In genomic region chr14:22556021-22556989, GRCh38 we compare ENCODE assay signal across 8 cellular contexts. TPM values are rescaled to one million over a fixed set of nuclear protein-coding genes. Genes with fewer than 3 reads are reported as not detected.
DNase-seq lines count a peak whose midpoint lies in the region; ATAC-seq and TF ChIP-seq lines count a peak whose summit lies in the region.

No MANE protein-coding gene starts in this region.

- no peaks in the 10 kb centered on the region for H3K27me3 ChIP-seq in PC-9 (ENCODE audit: insufficient read depth, low read depth)
- no peaks in the 10 kb centered on the region for H3K27me3 ChIP-seq in skeletal muscle tissue (ENCODE audit: control insufficient read depth in 3 of 3, insufficient read depth in 3 of 3, low read length in 3 of 3)

- ATAC-seq in HG02970 (IDR thresholded peaks at IDR 0.05; ENCODE audit: low FRiP score, unreplicated experiment) (peak; percentile 61), Right ventricle myocardium superior (ENCODE audit: poor library complexity) (peak; percentile 31)

- H3K9me3 ChIP-seq in PC-9 (ENCODE audit: insufficient read depth, low read depth) (no peaks in the 10 kb centered on the region), skeletal muscle tissue (ENCODE audit: control insufficient read depth in 3 of 3, low read length in 3 of 3) (no peaks in the 10 kb centered on the region)

- CTCF ChIA-PET in PC-9 (lab: Charles Lee), result interaction anchor here (0.6 to 1.1 kb wide), 7 partner anchors 33 to 750 kb away, joined by 3 to 16 read pairs (median 4); partner anchors contain the start of genes BCL2L2 and DAD1

- peak overlapping the region; percentile 86 for H3K4me2 ChIP-seq in PC-9

- no peaks in the 10 kb centered on the region for H3K79me2 ChIP-seq in PC-9 (ENCODE audit: low read depth)

- POLR2A ChIA-PET in PC-9 (lab: Charles Lee; ENCODE audit: unreplicated experiment), result interaction anchor here (0.6 kb wide), 2 partner anchors 45 to 293 kb away, joined by 3 to 5 read pairs; no protein-coding TSS in a partner anchor

- H3K9ac ChIP-seq in skeletal muscle tissue (ENCODE audit: low read depth in 1 of 3, low read length in 3 of 3), result peak overlapping the region; percentile 55 to 71 (median 61)

- no peak for TF ChIP-seq CTCF in PC-9 (conservative IDR thresholded peaks at IDR 0.05)

- H3K9me2 ChIP-seq in PC-9 (ENCODE audit: insufficient read depth), result no peaks in the 10 kb centered on the region

- DNase-seq in PC-9, result peak; percentile 73 to 88
- peak; percentile 92 for DNase-seq in activated T-helper 1 cell treated with anti-CD3 and anti-CD28 coated beads, Interleukin-2, amount 50 U/mL, for 16 hours (ENCODE audit: low read depth in 1 of 2, low spot score in 1 of 2)
- DNase-seq in Right ventricle myocardium superior, result peak; percentile 71
- DNase-seq in HuH-7.5 (ENCODE audit: low spot score), result no peak
- no peak for DNase-seq in 8988T

- H3K27ac ChIP-seq in PC-9 (peak overlapping the region; percentile 87), skeletal muscle tissue (ENCODE audit: low read depth, low read length) (peak overlapping the region; percentile 26)

- intact Hi-C loops in PC-9 (cut with micrococcal nuclease; ENCODE audit: unreplicated experiment) (loop anchor here (1.0 to 5.0 kb wide), 7 partner anchors 165 to 500 kb away; partner anchors contain the start of genes AJUBA and CDH24), Right ventricle myocardium superior (cut with DNase I) (loop anchor here (5.0 to 10.0 kb wide), 4 partner anchors 96 to 298 kb away; partner anchors contain the start of gene SLC7A7)

- peak; percentile 47 for TF ChIP-seq POLR2A in GM18526 (IDR thresholded peaks at IDR 0.05; ENCODE audit: extremely low read depth, insufficient read length)

- H2AFZ ChIP-seq in PC-9, result peak overlapping the region; percentile 82

- TSS peak; percentile 75 for BruUV-seq in PC-9 (replicated peaks; lab: Mats Ljungman, UMichigan)

- H3K36me3 ChIP-seq in PC-9 (ENCODE audit: low read depth), result no peaks in the 10 kb centered on the region
- H3K36me3 ChIP-seq in skeletal muscle tissue (ENCODE audit: control insufficient read depth in 3 of 3, insufficient read depth in 3 of 3, low read length in 3 of 3), result no peaks in the 10 kb centered on the region

- peak overlapping the region; percentile 55; the same call in 1 of the 2 replicates for H3K4me3 ChIP-seq in PC-9
- H3K4me3 ChIP-seq in skeletal muscle tissue (ENCODE audit: low read length in 3 of 3), result peak overlapping the region; percentile 29 to 60 (median 35)

- no peaks in the 10 kb centered on the region for H4K20me1 ChIP-seq in PC-9 (ENCODE audit: insufficient read depth)

- H3K4me1 ChIP-seq in PC-9 (replicated peaks; ENCODE audit: insufficient read depth), result peaks cover 30% of the 10 kb centered on the region
- peaks cover 18 to 22% (median 18%) of the 10 kb centered on the region in 3 donors for H3K4me1 ChIP-seq in skeletal muscle tissue (ENCODE audit: control insufficient read depth in 3 of 3, insufficient read depth in 3 of 3, low read length in 3 of 3)

- peaks cover 11% of the 10 kb centered on the region; the same call in 1 of the 2 replicates for H3F3A ChIP-seq in PC-9 (ENCODE audit: insufficient read depth, low read depth)

RNA-seq across cellular contexts. Expression of gene DAD1, which starts 32.7 kb away (rescaled TPM):
- total RNA-seq in PC-9 (2021) (129 and 155 TPM in 2 replicates), Right ventricle myocardium superior (124 TPM), skeletal muscle tissue (244 TPM)

RNA-seq across cellular contexts. Expression of gene ABHD4, which starts 41.8 kb away (rescaled TPM):
- total RNA-seq in PC-9 (2021) (62.1 and 83.2 TPM in 2 replicates), Right ventricle myocardium superior (19.7 TPM), skeletal muscle tissue (3.7 TPM)

Comparison
In these comparisons a context has a peak if more than half of its experiments do, and no peak if none do; other contexts are left out.
1. DNase-seq: peak in PC-9 (2 of 2), activated T-helper 1 cell treated with anti-CD3 and anti-CD28 coated beads, Interleukin-2, amount 50 U/mL, for 16 hours (2 of 2) and Right ventricle myocardium superior (single experiment); none in HuH-7.5 (single experiment) and 8988T (single experiment).